In the genomic region with DNA sequence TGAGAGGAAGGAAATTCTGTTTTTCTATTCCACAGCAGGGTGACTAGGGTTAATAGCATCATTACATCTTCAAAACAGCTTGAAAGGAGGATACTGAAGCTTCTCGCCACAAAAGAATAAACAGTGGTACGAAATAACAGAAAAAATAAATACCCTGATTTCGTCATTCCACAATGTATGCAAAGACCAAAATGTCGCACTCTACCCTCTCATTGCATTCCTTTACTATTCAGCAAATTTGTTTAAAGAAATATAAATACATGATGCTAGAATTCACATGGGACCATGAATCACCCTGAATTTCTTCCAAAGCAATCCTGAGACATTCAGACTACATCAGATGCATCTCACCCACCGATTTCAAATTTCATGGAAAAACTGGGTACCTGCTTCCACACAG, we compare ENCODE assay signal across 5 cellular contexts.
"Had no signal": no experiment of that assay in that cellular context is flagged by ENCODE, and none has a peak within 500 bp of the region (broad histone marks: within the 10 kb centered on the region; RNA-seq: fewer than 3 reads in every experiment).

No MANE protein-coding gene starts in this region.

- H3K27me3 Mint-ChIP-seq: IgD-negative memory B cell had no signal

- H3K4me1 Mint-ChIP-seq: GM23338, H9 had no signal

- H3K9me3 Mint-ChIP-seq: GM23338, H9, HFFc6 had no signal

- H3K4me3 Mint-ChIP-seq: GM23338, H9, HFFc6 had no signal

- DNase-seq: H9, HFFc6, KG1 had no signal

- H3K27ac Mint-ChIP-seq: GM23338, H9, HFFc6 had no signal

- H3K4me3 ChIP-seq: GM23338 had no signal
